Comparison of ENCODE assay signal across 8 cellular contexts in genomic region chr15:71115567-71116351, GRCh38. TPM values are rescaled to one million over a fixed set of nuclear protein-coding genes. Genes with fewer than 3 reads are reported as not detected.
DNase-seq lines count a peak whose midpoint lies in the region; ATAC-seq and TF ChIP-seq lines count a peak whose summit lies in the region.

No MANE protein-coding gene starts in this region.

- H3K9ac ChIP-seq in subcutaneous abdominal adipose tissue (ENCODE audit: low read length in 5 of 5), result peak overlapping the region in 2 of 5 donors; percentile 14 to 15

- peaks cover 4 to 26% (median 12%) of the 10 kb centered on the region in 5 donors for H3K27me3 ChIP-seq in subcutaneous abdominal adipose tissue (ENCODE audit: control insufficient read depth in 5 of 5, insufficient read depth in 4 of 5, low read length in 5 of 5)

- ATAC-seq in HG02571 (IDR thresholded peaks at IDR 0.05; ENCODE audit: unreplicated experiment) (peak; percentile 38), left colon (peak; percentile 74)

- DNase-seq in NCI-H748 (lab: John Stamatoyannopoulos, UW; ENCODE audit: unreplicated experiment) (peak; percentile 63), NCI-H748 treated with DMSO at 0.1 percent for 48 hours (lab: John Stamatoyannopoulos, UW) (no peak), NCI-H69 (lab: John Stamatoyannopoulos, UW) (peak; percentile 62), cardiac fibroblast (ENCODE audit: low read depth in 2 of 2) (peak; percentile 62 to 65), left colon (peak; percentile 59 to 74), DMS79 (lab: John Stamatoyannopoulos, UW) (no peak)

- H3K27ac ChIP-seq in subcutaneous abdominal adipose tissue (ENCODE audit: low read depth, low read length), result no peak overlapping the region

- intact Hi-C loops in left colon (cut with DNase I, micrococcal nuclease), result loop anchor here (5.0 kb wide), 2 partner anchors 317 to 327 kb away; no protein-coding TSS in a partner anchor

- TF ChIP-seq CTCF in cardiac fibroblast (IDR thresholded peaks at IDR 0.05; ENCODE audit: low read depth, low read length), result no peak

- no peaks in the 10 kb centered on the region for H3K36me3 ChIP-seq in subcutaneous abdominal adipose tissue (ENCODE audit: control insufficient read depth in 5 of 5, insufficient read depth in 5 of 5, low read length in 5 of 5)

- H3K9me3 ChIP-seq in subcutaneous abdominal adipose tissue (ENCODE audit: control insufficient read depth in 5 of 5, low read length in 5 of 5), result no peaks in the 10 kb centered on the region

- H3K4me3 ChIP-seq in cardiac fibroblast (replicated peaks in 1 of 2; ENCODE audit: low read depth in 2 of 2, low read length in 2 of 2) (peak overlapping the region; percentile 62 to 72), subcutaneous abdominal adipose tissue (ENCODE audit: low read depth in 1 of 5, low read length in 5 of 5) (peak overlapping the region; percentile 29 to 61 (median 54))

- peaks cover 0 to 10% (median 9%) of the 10 kb centered on the region in 5 donors for H3K4me1 ChIP-seq in subcutaneous abdominal adipose tissue (ENCODE audit: control insufficient read depth in 5 of 5, insufficient read depth in 5 of 5, low read length in 5 of 5)

RNA-seq across cellular contexts. Expression of gene THSD4, which starts 0.5 kb away (rescaled TPM):
- total RNA-seq in left colon, result 10 to 100 TPM; 35.2 to 45.5 TPM

Comparison
In these comparisons a context has a peak if more than half of its experiments do, and no peak if none do; other contexts are left out.
1. DNase-seq: peak in NCI-H748 (single experiment), NCI-H69 (single experiment), cardiac fibroblast (2 of 2) and left colon (2 of 2); none in NCI-H748 treated with DMSO at 0.1 percent for 48 hours (single experiment) and DMS79 (single experiment).